ENCODE assay signal across 8 cellular contexts in genomic region chr1:97137862-97138514, GRCh38.
DNase-seq lines count a peak whose midpoint lies in the region; ATAC-seq and TF ChIP-seq lines count a peak whose summit lies in the region.

No MANE protein-coding gene starts in this region.

- intact Hi-C loops in CD8-positive, alpha-beta T cell (cut with DNase I, micrococcal nuclease) = loop anchor here (1.0 to 2.0 kb wide), 2 partner anchors 913 to 914 kb away; no protein-coding TSS in a partner anchor

- TF ChIP-seq CTCF in CD8-positive, alpha-beta T cell (IDR thresholded peaks at IDR 0.05) = peak; percentile 23
- peak; percentile 69 for TF ChIP-seq CTCF in fibroblast of villous mesenchyme (IDR thresholded peaks at IDR 0.05; ENCODE audit: insufficient read depth, low read depth, low read length)

- peaks cover 17% of the 10 kb centered on the region for H3K36me3 Mint-ChIP-seq in CD8-positive, alpha-beta T cell
- peaks cover 5% of the 10 kb centered on the region for H3K36me3 Mint-ChIP-seq in T-helper 17 cell (ENCODE audit: low read depth)

- DNase-seq in CD8-positive, alpha-beta T cell = no peak
- DNase-seq in NCI-H1694 treated with DMSO at 0.1 percent for 48 hours (lab: John Stamatoyannopoulos, UW) = peak; percentile 96
- DNase-seq in T-helper 17 cell = no peak
- DNase-seq in fibroblast of villous mesenchyme (ENCODE audit: low read depth) = peak; percentile 66
- peak; percentile 62 for DNase-seq in non-pigmented ciliary epithelial cell (ENCODE audit: low read depth)
- no peak for DNase-seq in cerebellum (ENCODE audit: low spot score)

- ATAC-seq in CD8-positive, alpha-beta T cell = peak; percentile 57
- peak; percentile 100 for ATAC-seq in GM18868 (IDR thresholded peaks at IDR 0.05; ENCODE audit: unreplicated experiment)
- ATAC-seq in HG03039 (IDR thresholded peaks at IDR 0.05; ENCODE audit: unreplicated experiment) = peak; percentile 97
- peak; percentile 54 for ATAC-seq in T-helper 17 cell

- H3K4me1 ChIP-seq in CD8-positive, alpha-beta T cell (ENCODE audit: insufficient read depth, low read length) = no peaks in the 10 kb centered on the region

- H3K9me3 Mint-ChIP-seq in CD8-positive, alpha-beta T cell = no peaks in the 10 kb centered on the region

- H3K4me3 ChIP-seq in CD8-positive, alpha-beta T cell (ENCODE audit: low read depth, low read length) = no peak overlapping the region
- H3K4me3 ChIP-seq in fibroblast of villous mesenchyme (ENCODE audit: low read depth, low read length) = no peak overlapping the region

- H3K9me3 ChIP-seq in CD8-positive, alpha-beta T cell (ENCODE audit: low read length) = no peaks in the 10 kb centered on the region
- H3K9me3 ChIP-seq in T-helper 17 cell (ENCODE audit: control insufficient read depth, low read length, poor library complexity, severe bottlenecking) = no peaks in the 10 kb centered on the region

- H3K4me3 Mint-ChIP-seq in CD8-positive, alpha-beta T cell = no peak overlapping the region
- no peak overlapping the region for H3K4me3 Mint-ChIP-seq in T-helper 17 cell

- no peak overlapping the region for H3K27ac Mint-ChIP-seq in CD8-positive, alpha-beta T cell
- no peak overlapping the region for H3K27ac Mint-ChIP-seq in T-helper 17 cell

- H3K27me3 Mint-ChIP-seq in CD8-positive, alpha-beta T cell (ENCODE audit: low read depth) = no peaks in the 10 kb centered on the region
- H3K27me3 Mint-ChIP-seq in T-helper 17 cell = no peaks in the 10 kb centered on the region

- H3K27ac ChIP-seq in CD8-positive, alpha-beta T cell (ENCODE audit: low read depth, low read length) = no peak overlapping the region

- no peaks in the 10 kb centered on the region for H3K36me3 ChIP-seq in CD8-positive, alpha-beta T cell (ENCODE audit: insufficient read depth, low read length)

- CTCF ChIA-PET in CD8-positive, alpha-beta T cell (lab: Charles Lee) = interaction anchor here (0.5 to 1.8 kb wide), 6 partner anchors 9 to 921 kb away, joined by 3 to 8 read pairs (median 4); no protein-coding TSS in a partner anchor

- peaks cover 8% of the 10 kb centered on the region for H3K4me1 Mint-ChIP-seq in CD8-positive, alpha-beta T cell (ENCODE audit: low read depth)
- peaks cover 17% of the 10 kb centered on the region for H3K4me1 Mint-ChIP-seq in T-helper 17 cell

- POLR2A ChIA-PET in CD8-positive, alpha-beta T cell (lab: Charles Lee) = no interaction called here

- no peaks in the 10 kb centered on the region for H3K27me3 ChIP-seq in CD8-positive, alpha-beta T cell (ENCODE audit: insufficient read depth, low read length)

Comparison
In these comparisons a context has a peak if more than half of its experiments do, and no peak if none do; other contexts are left out.
1. DNase-seq: peak in NCI-H1694 treated with DMSO at 0.1 percent for 48 hours (single experiment), fibroblast of villous mesenchyme (single experiment) and non-pigmented ciliary epithelial cell (single experiment); none in CD8-positive, alpha-beta T cell (0 of 7), T-helper 17 cell (0 of 3) and cerebellum (single experiment).
2. Peak in every context shown above with its lines, with median percentiles within 50 percentile points of each other: ATAC-seq.